ENCODE assay signal across 2 cellular contexts in the genomic region with DNA sequence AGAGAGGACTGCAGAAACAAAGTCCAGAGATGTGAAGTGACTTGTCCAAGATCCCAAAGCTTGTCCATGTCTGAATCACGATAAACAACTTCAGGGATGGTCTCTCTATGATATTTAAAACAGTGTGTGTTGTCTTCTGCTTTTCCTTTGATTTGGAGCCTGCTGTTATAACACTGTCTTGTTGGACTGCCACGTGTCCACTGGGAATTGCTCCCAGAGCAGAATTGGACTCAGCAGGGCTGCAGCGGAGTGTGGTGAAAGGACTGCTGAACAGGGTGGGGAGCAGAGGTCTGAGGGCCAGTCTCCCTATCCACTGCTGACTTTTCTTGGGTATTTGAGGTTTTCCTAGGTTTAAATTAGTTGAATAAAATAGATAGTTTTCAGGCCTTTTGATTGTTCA.
TF ChIP-seq lines count a peak whose summit lies in the region.

No MANE protein-coding gene starts in this region.

TF ChIP-seq in K562, 482 proteins besides CTCF, POLR2A, EP300 and RAD21 (continued from another document):
- TF ChIP-seq SMARCE1 (IDR thresholded peaks at IDR 0.05) (no peak), LARP7 (IDR thresholded peaks at IDR 0.05) (no peak), CREM (IDR thresholded peaks at IDR 0.05; ENCODE audit: low read depth) (no peak), ESRRA (IDR thresholded peaks at IDR 0.05; ENCODE audit: borderline replicate concordance, low read depth) (no peak), ZNF696 (CRISPR knock-in tag; conservative IDR thresholded peaks at IDR 0.05) (no peak), ZNF3 (CRISPR knock-in tag; IDR thresholded peaks at IDR 0.05) (no peak), TGIF2 (CRISPR knock-in tag; IDR thresholded peaks at IDR 0.05) (no peak), GATAD2A (IDR thresholded peaks at IDR 0.05) (no peak), GATA2 (CRISPR knock-in tag; IDR thresholded peaks at IDR 0.05) (no peak)
- TF ChIP-seq, protein P1, sequence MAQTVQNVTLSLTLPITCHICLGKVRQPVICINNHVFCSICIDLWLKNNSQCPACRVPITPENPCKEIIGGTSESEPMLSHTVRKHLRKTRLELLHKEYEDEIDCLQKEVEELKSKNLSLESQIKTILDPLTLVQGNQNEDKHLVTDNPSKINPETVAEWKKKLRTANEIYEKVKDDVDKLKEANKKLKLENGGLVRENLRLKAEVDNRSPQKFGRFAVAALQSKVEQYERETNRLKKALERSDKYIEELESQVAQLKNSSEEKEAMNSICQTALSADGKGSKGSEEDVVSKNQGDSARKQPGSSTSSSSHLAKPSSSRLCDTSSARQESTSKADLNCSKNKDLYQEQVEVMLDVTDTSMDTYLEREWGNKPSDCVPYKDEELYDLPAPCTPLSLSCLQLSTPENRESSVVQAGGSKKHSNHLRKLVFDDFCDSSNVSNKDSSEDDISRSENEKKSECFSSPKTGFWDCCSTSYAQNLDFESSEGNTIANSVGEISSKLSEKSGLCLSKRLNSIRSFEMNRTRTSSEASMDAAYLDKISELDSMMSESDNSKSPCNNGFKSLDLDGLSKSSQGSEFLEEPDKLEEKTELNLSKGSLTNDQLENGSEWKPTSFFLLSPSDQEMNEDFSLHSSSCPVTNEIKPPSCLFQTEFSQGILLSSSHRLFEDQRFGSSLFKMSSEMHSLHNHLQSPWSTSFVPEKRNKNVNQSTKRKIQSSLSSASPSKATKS (CRISPR knock-in tag; IDR thresholded peaks at IDR 0.05): no peak
- TF ChIP-seq, protein P2, sequence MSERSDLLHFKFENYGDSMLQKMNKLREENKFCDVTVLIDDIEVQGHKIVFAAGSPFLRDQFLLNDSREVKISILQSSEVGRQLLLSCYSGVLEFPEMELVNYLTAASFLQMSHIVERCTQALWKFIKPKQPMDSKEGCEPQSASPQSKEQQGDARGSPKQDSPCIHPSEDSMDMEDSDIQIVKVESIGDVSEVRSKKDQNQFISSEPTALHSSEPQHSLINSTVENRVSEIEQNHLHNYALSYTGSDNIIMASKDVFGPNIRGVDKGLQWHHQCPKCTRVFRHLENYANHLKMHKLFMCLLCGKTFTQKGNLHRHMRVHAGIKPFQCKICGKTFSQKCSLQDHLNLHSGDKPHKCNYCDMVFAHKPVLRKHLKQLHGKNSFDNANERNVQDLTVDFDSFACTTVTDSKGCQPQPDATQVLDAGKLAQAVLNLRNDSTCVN (CRISPR knock-in tag; IDR thresholded peaks at IDR 0.05): no peak

TF ChIP-seq in HepG2, 621 proteins besides CTCF, POLR2A, EP300 and RAD21 (continued from another document):
- TF ChIP-seq MED1 (CRISPR knock-in tag; IDR thresholded peaks at IDR 0.05): 0 out of 2 replicates have a peak, but pooled peaks have one; percentile 13
- TF ChIP-seq ZFX (CRISPR knock-in tag; IDR thresholded peaks at IDR 0.05; ENCODE audit: low read depth): 0 out of 2 replicates have a peak, but pooled peaks have one; percentile 18
- 0 out of 2 replicates have a peak, but pooled peaks have one; percentile 19 for TF ChIP-seq CHD4 (IDR thresholded peaks at IDR 0.05; ENCODE audit: borderline replicate concordance, low read length)
